Comparison of ENCODE assay signal across 8 cellular contexts in the genomic region with DNA sequence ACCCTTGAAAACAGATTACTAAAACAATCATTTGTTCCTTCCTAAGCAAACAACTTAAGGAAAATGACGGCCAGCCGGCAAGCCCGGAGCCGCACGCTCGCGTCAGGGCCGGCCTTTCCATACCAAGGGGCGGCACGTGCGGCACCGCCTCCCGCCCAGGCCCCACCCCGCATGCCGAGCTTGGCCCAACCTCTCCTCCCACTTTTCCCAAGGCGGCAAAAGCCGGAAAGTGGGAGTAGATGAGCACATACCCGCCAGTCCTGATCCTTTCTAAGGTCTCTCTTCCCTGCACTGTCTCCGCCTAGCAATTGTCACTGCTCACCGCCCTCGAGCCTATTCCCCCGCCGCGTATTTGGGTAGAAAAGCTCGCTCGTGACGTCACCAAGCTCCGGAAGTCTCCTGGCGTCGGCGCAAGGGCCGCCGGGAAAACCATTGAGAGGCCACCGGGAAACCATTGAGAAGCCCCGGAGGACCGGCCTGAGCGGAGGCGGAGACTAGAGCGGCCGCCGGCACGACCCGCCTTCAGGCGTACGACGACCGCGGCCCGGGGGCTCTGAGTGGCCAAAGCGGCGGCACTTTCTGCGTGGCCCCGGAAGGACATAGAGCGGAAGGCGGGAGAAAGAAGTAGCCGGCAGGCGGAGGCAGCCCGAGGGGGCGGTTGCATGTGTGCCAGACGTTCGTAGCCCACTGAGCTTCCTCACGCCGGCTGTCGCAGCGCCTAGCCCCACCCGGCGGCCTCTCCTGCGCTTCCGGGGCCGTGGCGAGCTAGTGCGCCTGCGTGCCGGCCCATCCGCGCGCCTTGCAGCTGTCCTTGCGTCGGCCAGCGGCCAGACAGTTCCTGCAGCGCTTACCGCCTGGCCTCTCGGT. TPM values are rescaled to one million over a fixed set of nuclear protein-coding genes. Genes with fewer than 3 reads are reported as not detected.
DNase-seq lines count a peak whose midpoint lies in the region; ATAC-seq and TF ChIP-seq lines count a peak whose summit lies in the region.

A gene with protein sequence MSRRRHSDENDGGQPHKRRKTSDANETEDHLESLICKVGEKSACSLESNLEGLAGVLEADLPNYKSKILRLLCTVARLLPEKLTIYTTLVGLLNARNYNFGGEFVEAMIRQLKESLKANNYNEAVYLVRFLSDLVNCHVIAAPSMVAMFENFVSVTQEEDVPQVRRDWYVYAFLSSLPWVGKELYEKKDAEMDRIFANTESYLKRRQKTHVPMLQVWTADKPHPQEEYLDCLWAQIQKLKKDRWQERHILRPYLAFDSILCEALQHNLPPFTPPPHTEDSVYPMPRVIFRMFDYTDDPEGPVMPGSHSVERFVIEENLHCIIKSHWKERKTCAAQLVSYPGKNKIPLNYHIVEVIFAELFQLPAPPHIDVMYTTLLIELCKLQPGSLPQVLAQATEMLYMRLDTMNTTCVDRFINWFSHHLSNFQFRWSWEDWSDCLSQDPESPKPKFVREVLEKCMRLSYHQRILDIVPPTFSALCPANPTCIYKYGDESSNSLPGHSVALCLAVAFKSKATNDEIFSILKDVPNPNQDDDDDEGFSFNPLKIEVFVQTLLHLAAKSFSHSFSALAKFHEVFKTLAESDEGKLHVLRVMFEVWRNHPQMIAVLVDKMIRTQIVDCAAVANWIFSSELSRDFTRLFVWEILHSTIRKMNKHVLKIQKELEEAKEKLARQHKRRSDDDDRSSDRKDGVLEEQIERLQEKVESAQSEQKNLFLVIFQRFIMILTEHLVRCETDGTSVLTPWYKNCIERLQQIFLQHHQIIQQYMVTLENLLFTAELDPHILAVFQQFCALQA (plus strand): TSS at position 830 of the 867 bp plus-strand sequence. CDS start 61 bp downstream, outside the sequence.
Gene TSTD2, minus strand, starts transcription at position 377 of the 867 bp plus-strand sequence. CDS start 5,806 bp downstream, outside the sequence.

- peaks cover 19% of the 10 kb centered on the region for H3K36me3 Mint-ChIP-seq in activated B cell treated with CpG ODN at 0.5 μM for 24 hours (ENCODE audit: low read depth)

- POLR2A ChIA-PET in activated B cell treated with CpG ODN at 0.5 μM for 24 hours (lab: Charles Lee), result interaction anchor here (0.5 to 3.2 kb wide), 30 partner anchors 10 to 1758 kb away, joined by 3 to 31 read pairs (median 4); partner anchors contain the start of genes ANP32B, ERCC6L2, NANS and TBC1D2

- H3K4me3 Mint-ChIP-seq in activated B cell treated with CpG ODN at 0.5 μM for 24 hours, result peak within 1 kb of the TSS; percentile 100

- DNase-seq in AG08395 (ENCODE audit: low spot score) (peak; percentile 95), NCI-H345 (lab: John Stamatoyannopoulos, UW) (peak; percentile 98), activated B cell treated with CpG ODN at 0.5 μM for 24 hours (peak; percentile 93), caudate nucleus (lab: John Stamatoyannopoulos, UW) (peak; percentile 52 to 100 (median 97)), inferior parietal cortex (ENCODE audit: extremely low spot score) (peak; percentile 98)
- peak; percentile 93 to 94 for DNase-seq in stimulated activated CD4-positive, alpha-beta T cell treated with anti-CD3 and anti-CD28 coated beads, Interleukin-12 subunit alpha, Interleukin-12 subunit beta, amount 100 ng/mL, for 24 hours (ENCODE audit: low read depth in 2 of 2)

- CTCF ChIA-PET in activated B cell treated with CpG ODN at 0.5 μM for 24 hours (lab: Charles Lee), result interaction anchor here (0.7 to 2.3 kb wide), 8 partner anchors 8 to 624 kb away, joined by 3 to 14 read pairs (median 3); partner anchors contain the start of gene TDRD7

- no peaks in the 10 kb centered on the region for H3K27me3 Mint-ChIP-seq in activated B cell treated with CpG ODN at 0.5 μM for 24 hours

- no peak for TF ChIP-seq CTCF in activated B cell treated with CpG ODN at 0.5 μM for 24 hours (IDR thresholded peaks at IDR 0.05)

- peak within 1 kb of the TSS; percentile 99 for H3K27ac Mint-ChIP-seq in activated B cell treated with CpG ODN at 0.5 μM for 24 hours

- peaks cover 47% of the 10 kb centered on the region for H3K4me1 Mint-ChIP-seq in activated B cell treated with CpG ODN at 0.5 μM for 24 hours

- H3K9me3 Mint-ChIP-seq in activated B cell treated with CpG ODN at 0.5 μM for 24 hours, result no peaks in the 10 kb centered on the region

- in situ Hi-C loops in GM18951 (cut with MboI; ENCODE audit: low sequenced_read_pairs, unreplicated experiment), result no loop called here

- intact Hi-C loops in activated B cell treated with CpG ODN at 0.5 μM for 24 hours (cut with micrococcal nuclease), result loop anchor here (1.0 to 10.0 kb wide), 12 partner anchors 18 to 1162 kb away; partner anchors contain the start of genes ANKS6, ANP32B, PRXL2C and TBC1D2

- peak within 1 kb of the TSS; percentile 99 for H3K27ac ChIP-seq in caudate nucleus (ENCODE audit: low read depth, low read length)

- TF ChIP-seq POLR2A in GM18951 (IDR thresholded peaks at IDR 0.05; ENCODE audit: extremely low read depth, insufficient read depth, insufficient read length), result peak; percentile 97

- ATAC-seq in HG03196 (IDR thresholded peaks at IDR 0.05; ENCODE audit: unreplicated experiment) (peak; percentile 86), activated B cell treated with CpG ODN at 0.5 μM for 24 hours (ENCODE audit: low read depth) (peak; percentile 92)

RNA-seq across cellular contexts. Expression of the first gene that starts in this region (rescaled TPM):
- total RNA-seq in activated B cell treated with CpG ODN at 0.5 μM for 24 hours, result 31.3 and 36.3 TPM in 2 replicates

RNA-seq across cellular contexts. Expression of gene TSTD2, which starts in this region (rescaled TPM):
- total RNA-seq in activated B cell treated with CpG ODN at 0.5 μM for 24 hours, result 18.0 and 21.6 TPM in 2 replicates

Comparison
In these comparisons a context has a peak if more than half of its experiments do, and no peak if none do; other contexts are left out.
1. Peak in every context shown above with its lines: DNase-seq, ATAC-seq and H3K27ac ChIP-seq.